14 cellular contexts compared by ENCODE assay signal in genomic region chr18:69982417-69982816, GRCh38.
"Had no signal": no experiment of that assay in that cellular context is flagged by ENCODE, and none has a peak within 500 bp of the region (broad histone marks: within the 10 kb centered on the region; RNA-seq: fewer than 3 reads in every experiment).

No MANE protein-coding gene starts in this region.

- H3K27me3 Mint-ChIP-seq: activated CD4-positive, alpha-beta memory T cell treated with anti-CD3 and anti-CD28 coated beads for 36 hours; stimulated activated naive CD8-positive, alpha-beta T cell treated with anti-CD3 and anti-CD28 coated beads, Interleukin-15, Interleukin-2, amounts not matched to agents 100 ng/mL and 50 ng/mL, for 24 hours had no signal

- H3K27ac ChIP-seq: ascending aorta, dorsolateral prefrontal cortex, psoas muscle had no signal

- H3K4me3 ChIP-seq: ascending aorta, dorsolateral prefrontal cortex, mucosa of descending colon, psoas muscle had no signal

- H3K27me3 ChIP-seq: ascending aorta, dorsolateral prefrontal cortex had no signal

- DNase-seq: activated CD4-positive, alpha-beta memory T cell treated with anti-CD3 and anti-CD28 coated beads for 36 hours; activated gamma-delta T cell; dorsolateral prefrontal cortex; mammary epithelial cell; mucosa of descending colon; psoas muscle; stimulated activated CD4-positive, alpha-beta T cell treated with anti-CD3 and anti-CD28 coated beads, Interleukin-2, amount 100 ng/mL, for 24 hours had no signal

- H3K27ac Mint-ChIP-seq: activated CD4-positive, alpha-beta memory T cell treated with anti-CD3 and anti-CD28 coated beads for 36 hours; nephron had no signal

- ATAC-seq: esophagus mucosa, mucosa of descending colon, psoas muscle, sciatic nerve, SK-N-SH treated with all-trans-retinoic acid at 6 μM for 48 hours had no signal

- H3K4me1 ChIP-seq: ascending aorta, psoas muscle had no signal

- H3K4me3 Mint-ChIP-seq: activated CD4-positive, alpha-beta memory T cell treated with anti-CD3 and anti-CD28 coated beads for 36 hours; nephron; T-helper 1 cell treated with Interleukin-12 subunit alpha and Interleukin-12 subunit beta and Interleukin-4 antibody, amounts not matched to agents 30 μg/mL and 1 μg/mL, for 36 hours had no signal

- H3K9me3 ChIP-seq: mucosa of descending colon had no signal
